Comparison of ENCODE assay signal across 23 cellular contexts in the genomic region with DNA sequence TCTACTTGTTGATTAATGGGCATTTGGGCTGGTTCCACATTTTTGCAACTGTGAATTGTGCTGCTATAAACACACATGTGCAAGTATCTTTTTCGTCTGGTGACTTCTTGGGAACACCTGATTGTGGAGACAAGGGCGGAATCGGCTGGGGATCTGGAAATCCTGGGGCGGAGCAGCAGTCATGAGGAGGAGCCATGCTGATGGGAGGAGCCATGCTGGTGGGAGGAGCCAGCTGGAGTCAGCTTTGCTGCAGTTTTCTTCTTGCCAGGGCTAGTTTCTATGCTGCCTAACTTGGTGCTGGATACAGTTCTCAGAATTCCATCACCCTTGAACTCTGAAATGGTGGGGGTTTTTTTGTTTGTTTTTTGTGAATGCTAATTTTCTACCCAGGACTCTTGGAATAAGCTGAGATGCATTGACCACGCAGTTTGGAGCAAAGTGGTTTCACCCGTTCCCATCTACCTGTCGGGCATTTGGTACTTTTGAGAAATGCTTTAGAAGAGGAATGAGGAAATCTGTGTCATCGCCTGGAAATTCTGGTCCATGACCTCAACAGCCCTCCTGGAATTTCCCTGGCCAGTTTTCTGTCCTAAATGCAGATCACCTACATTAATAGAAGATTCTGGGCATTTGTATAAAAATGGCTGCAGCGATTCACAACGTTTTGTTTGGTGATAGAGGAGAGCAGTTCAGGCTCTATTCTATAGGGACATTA.
DNase-seq lines count a peak whose midpoint lies in the region; ATAC-seq, FAIRE-seq and TF ChIP-seq lines count a peak whose summit lies in the region.
"Had no signal": no experiment of that assay in that cellular context is flagged by ENCODE, and none has a peak within 500 bp of the region (broad histone marks: within the 10 kb centered on the region; RNA-seq: fewer than 3 reads in every experiment).

No MANE protein-coding gene starts in this region.

- in situ Hi-C loops in K562 (cut with MboI) = no loop called here

- no peaks in the 10 kb centered on the region for H3K79me2 ChIP-seq in H9 (ENCODE audit: insufficient read depth, low read length)
- H3K79me2 ChIP-seq in K562 (ENCODE audit: control insufficient read depth, insufficient read depth, low read length) = no peaks in the 10 kb centered on the region

- H3K18ac ChIP-seq in H9 (ENCODE audit: insufficient read length, low read depth, low read length) = no peak overlapping the region

- no peaks in the 10 kb centered on the region for H3K79me1 ChIP-seq in H9 (ENCODE audit: insufficient read depth, low read depth, low read length, poor library complexity, severe bottlenecking)

- H3K9ac ChIP-seq in H9 (ENCODE audit: extremely low read depth, insufficient read length, low read length) (no peak overlapping the region), K562 (ENCODE audit: insufficient read depth in 1 of 2, low read depth in 2 of 2, low read length in 2 of 2) (no peak overlapping the region), colonic mucosa (ENCODE audit: low read depth in 2 of 2, low read length in 2 of 2) (no peak overlapping the region)
- H3K9ac ChIP-seq: SK-N-SH had no signal

- TF ChIP-seq EP300 in K562 (IDR thresholded peaks at IDR 0.05; ENCODE audit: low read length) (no peak), gastroesophageal sphincter (IDR thresholded peaks at IDR 0.05) (no peak)

- H3K14ac ChIP-seq in H9 (ENCODE audit: insufficient read depth, low read length) = no peak overlapping the region

- no peak overlapping the region for H2BK120ac ChIP-seq in H9 (ENCODE audit: low read depth, low read length, poor library complexity, severe bottlenecking)

- intact Hi-C loops in K562 (cut with micrococcal nuclease) = no loop called here
- intact Hi-C loops in colonic mucosa (cut with DNase I) = no loop called here

- H3K9me3 Mint-ChIP-seq in H9 = peaks cover 6% of the 10 kb centered on the region in 2 experiments; a peak in 4 of 5 replicates

- H3K4me2 ChIP-seq in H9 (ENCODE audit: insufficient read depth, insufficient read length, low read length) (no peak overlapping the region), K562 (ENCODE audit: insufficient read depth, low read length) (no peak overlapping the region)
- H3K4me2 ChIP-seq: SK-N-SH had no signal

- TF ChIP-seq POLR2A in K562 (conservative IDR thresholded peaks at IDR 0.05) (no peak), gastroesophageal sphincter (IDR thresholded peaks at IDR 0.05) (no peak)

- DNase-seq in A172 (ENCODE audit: low spot score) = peak; percentile 4
- peak; percentile 44 for DNase-seq in H9
- peak in 3 of 4 experiments; percentile 3 to 43 (median 32) for DNase-seq in K562 (ENCODE audit: extremely low read depth in 1 of 4, low spot score in 3 of 4)
- DNase-seq in kidney tubule cell (ENCODE audit: low spot score) = peak; percentile 85
- no peak for DNase-seq in colonic mucosa
- DNase-seq: Caco-2; CD4-positive, CD25-positive, alpha-beta regulatory T cell; EL; NCI-H1105 treated with DMSO at 0.1 percent for 48 hours; NCI-H1694; NCI-H2107; NCI-H2227 treated with DMSO at 0.1 percent for 48 hours; NCI-H510A treated with DMSO at 0.1 percent for 48 hours; NCI-H774; SHP77; SK-N-SH had no signal

- no peak overlapping the region for H3K23ac ChIP-seq in H9 (ENCODE audit: insufficient read length, low read depth, low read length)

- no peak overlapping the region for H3K56ac ChIP-seq in H9 (ENCODE audit: insufficient read length, low read depth, low read length)

- WGBS in H9 (ENCODE audit: extremely low coverage, insufficient read length, low lambda C conversion rate) = no CpG with 5 or more reads among the region's 10 CpGs
- 1% methylated on average over 10 of the region's 10 CpGs for WGBS in K562 (ENCODE audit: insufficient coverage, low coverage, missing lambda C conversion rate)
- 65 to 84% methylated on average over 10 of the region's 10 CpGs for WGBS in gastroesophageal sphincter (ENCODE audit: low coverage in 1 of 2), 2 donors

- H3K9me3 ChIP-seq in H9 (ENCODE audit: control insufficient read depth, low read depth, low read length) = no peaks in the 10 kb centered on the region
- no peaks in the 10 kb centered on the region for H3K9me3 ChIP-seq in K562 (replicated peaks; ENCODE audit: control insufficient read depth, insufficient read depth, low read depth, low read length)
- H3K9me3 ChIP-seq in colonic mucosa = no peaks in the 10 kb centered on the region
- H3K9me3 ChIP-seq in gastroesophageal sphincter = peaks cover 0 to 8% (median 0%) of the 10 kb centered on the region in 3 donors
- H3K9me3 ChIP-seq: SK-N-SH had no signal

- POLR2A ChIA-PET in K562 (lab: Yijun Ruan, JAX) = interaction anchor here (0.6 kb wide), 2 partner anchors 60 to 848 kb away, joined by 3 to 4 read pairs; no protein-coding TSS in a partner anchor

- TF ChIP-seq CTCF in H9 (conservative IDR thresholded peaks at IDR 0.05) = no peak
- TF ChIP-seq CTCF in K562 (IDR thresholded peaks at IDR 0.05 in 2 of 3, conservative IDR thresholded peaks at IDR 0.05 in 1 of 3; ENCODE audit: insufficient read depth in 2 of 3, low read depth in 1 of 3, low read length in 3 of 3) = no peak
- no peak for TF ChIP-seq CTCF in colonic mucosa (IDR thresholded peaks at IDR 0.05)
- TF ChIP-seq CTCF in gastroesophageal sphincter (IDR thresholded peaks at IDR 0.05) = no peak

- H2BK12ac ChIP-seq in H9 (ENCODE audit: insufficient read length, low read depth, low read length) = no peak overlapping the region

- no peak overlapping the region for H2BK15ac ChIP-seq in H9 (ENCODE audit: low read depth, low read length)

- no peak overlapping the region for H2BK20ac ChIP-seq in H9 (ENCODE audit: low read depth, low read length, poor library complexity, severe bottlenecking)

- no peak overlapping the region for H3K4me3 Mint-ChIP-seq in H9
- H3K4me3 Mint-ChIP-seq: B cell; CD4-positive, CD25-positive, alpha-beta regulatory T cell had no signal

- no peak overlapping the region for H3K4ac ChIP-seq in H9 (ENCODE audit: low read depth, low read length)

- H3K27me3 Mint-ChIP-seq in H9 (ENCODE audit: low read depth) = no peaks in the 10 kb centered on the region
- H3K27me3 Mint-ChIP-seq: B cell; CD4-positive, CD25-positive, alpha-beta regulatory T cell had no signal

- no peaks in the 10 kb centered on the region; the same call in 1 of the 2 replicates for H3K4me1 ChIP-seq in H9 (ENCODE audit: insufficient read depth, low read length)
- H3K4me1 ChIP-seq in K562 (replicated peaks in 1 of 2; ENCODE audit: control insufficient read depth in 2 of 2, insufficient read depth in 2 of 2, low read length in 2 of 2) = no peaks in the 10 kb centered on the region
- no peaks in the 10 kb centered on the region for H3K4me1 ChIP-seq in colonic mucosa
- no peaks in the 10 kb centered on the region for H3K4me1 ChIP-seq in gastroesophageal sphincter
- H3K4me1 ChIP-seq: Caco-2 had no signal

- H3K27ac ChIP-seq in H9 (ENCODE audit: insufficient read length, low read depth, low read length) = no peak overlapping the region
- H3K27ac ChIP-seq in K562 (ENCODE audit: extremely low read depth, low read depth, low read length) = no peak overlapping the region
- no peak overlapping the region for H3K27ac ChIP-seq in colonic mucosa
- H3K27ac ChIP-seq in gastroesophageal sphincter = no peak overlapping the region
- H3K27ac ChIP-seq: 22Rv1 had no signal

- peaks cover 0 to 5% (median 0%) of the 10 kb centered on the region in 3 experiments; a peak in 1 of 7 replicates for H3K36me3 Mint-ChIP-seq in H9 (ENCODE audit: insufficient read depth in 1 of 3, low read depth in 3 of 3)
- H3K36me3 Mint-ChIP-seq: CD4-positive, CD25-positive, alpha-beta regulatory T cell had no signal

- TF ChIP-seq RAD21 in K562 (CRISPR knock-in tag; conservative IDR thresholded peaks at IDR 0.05 in 1 of 2, IDR thresholded peaks at IDR 0.05 in 1 of 2) = no peak

- no peaks in the 10 kb centered on the region for H3K23me2 ChIP-seq in H9 (ENCODE audit: insufficient read length, low read depth, low read length, poor library complexity, severe bottlenecking)

- no peaks in the 10 kb centered on the region for H4K20me1 ChIP-seq in H9 (ENCODE audit: control insufficient read depth, insufficient read depth, insufficient read length)
- H4K20me1 ChIP-seq in K562 (replicated peaks; ENCODE audit: control insufficient read depth, insufficient read depth, low read length) = no peaks in the 10 kb centered on the region

- no peak overlapping the region for H4K91ac ChIP-seq in H9 (ENCODE audit: insufficient read length, low read depth, low read length)

- H2AK5ac ChIP-seq in H9 (ENCODE audit: insufficient read length, low read length) = no peak overlapping the region

- H3K36me3 ChIP-seq in K562 (ENCODE audit: control insufficient read depth, insufficient read depth, low read length) (no peaks in the 10 kb centered on the region), colonic mucosa (no peaks in the 10 kb centered on the region), gastroesophageal sphincter (no peaks in the 10 kb centered on the region)

- H2AFZ ChIP-seq in H9 (ENCODE audit: low read length) = no peak overlapping the region
- no peak overlapping the region for H2AFZ ChIP-seq in K562 (ENCODE audit: low read depth, low read length)

- H3K4me1 Mint-ChIP-seq in H9 = peaks cover 10% of the 10 kb centered on the region in 2 experiments
- H3K4me1 Mint-ChIP-seq: B cell; CD4-positive, CD25-positive, alpha-beta regulatory T cell had no signal

- H3T11ph ChIP-seq in H9 (ENCODE audit: low read length) = no peak overlapping the region

- CTCF ChIA-PET in K562 (lab: Yijun Ruan, JAX; ENCODE audit: low intra/inter-chr PET ratio) = no interaction called here

- no peak overlapping the region for H4K5ac ChIP-seq in H9 (ENCODE audit: insufficient read length, low read depth, low read length)

- H3K4me3 ChIP-seq in K562 (no peak overlapping the region), colonic mucosa (no peak overlapping the region), gastroesophageal sphincter (no peak overlapping the region)

- H3K27me3 ChIP-seq in H9 (ENCODE audit: insufficient read depth, low read length) (no peaks in the 10 kb centered on the region), K562 (ENCODE audit: control insufficient read depth in 2 of 2, insufficient read depth in 2 of 2, low read length in 2 of 2) (no peaks in the 10 kb centered on the region; a peak in 1 of 5 replicates), colonic mucosa (no peaks in the 10 kb centered on the region), gastroesophageal sphincter (peaks cover 14% of the 10 kb centered on the region)

- no peak for FAIRE-seq in K562 (lab: Jason Lieb, UNC)
- FAIRE-seq: GM12892, H54 had no signal

- peak; percentile 49; the same call in 1 of the 3 replicates for ATAC-seq in K562
- no peak for ATAC-seq in HG03342 (IDR thresholded peaks at IDR 0.05; ENCODE audit: unreplicated experiment)
- no peak for ATAC-seq in HG03520 (IDR thresholded peaks at IDR 0.05; ENCODE audit: unreplicated experiment)
- no peak for ATAC-seq in gastroesophageal sphincter

- no peak overlapping the region for H2BK5ac ChIP-seq in H9 (ENCODE audit: insufficient read length, low read length)

- no peak overlapping the region for H3K27ac Mint-ChIP-seq in H9
- H3K27ac Mint-ChIP-seq: B cell; CD4-positive, CD25-positive, alpha-beta regulatory T cell had no signal

- H3K9me1 ChIP-seq in K562 (ENCODE audit: control insufficient read depth, insufficient read depth, low read length) = no peaks in the 10 kb centered on the region

- no TSS peak for BruUV-seq in K562 (replicated peaks; lab: Mats Ljungman, UMichigan)

- no peak overlapping the region for H4K8ac ChIP-seq in H9 (replicated peaks; ENCODE audit: insufficient read length, low read depth, low read length)
